In genomic region chr14:96670391-96670790, GRCh38 we compare ENCODE assay signal across 34 cellular contexts.
"Had no signal": no experiment of that assay in that cellular context is flagged by ENCODE, and none has a peak within 500 bp of the region (broad histone marks: within the 10 kb centered on the region; RNA-seq: fewer than 3 reads in every experiment).

No MANE protein-coding gene starts in this region.

- DNase-seq: Karpas-422, Kasumi-1, MM.1S, MV-4-11, NCI-H1048, NCI-H1092, NCI-H1092 treated with DMSO at 0.1 percent for 48 hours, NCI-H1105, NCI-H1105 treated with DMSO at 0.1 percent for 48 hours, NCI-H1417, NCI-H1417 treated with DMSO at 0.1 percent for 48 hours, NCI-H1436, NCI-H1436 treated with DMSO at 0.1 percent for 48 hours, NCI-H146, NCI-H1694, NCI-H1694 treated with DMSO at 0.1 percent for 48 hours, NCI-H187, NCI-H187 treated with DMSO at 0.1 percent for 48 hours, NCI-H1930, NCI-H2029, NCI-H2029 treated with DMSO at 0.1 percent for 48 hours, NCI-H2081, NCI-H2081 treated with DMSO at 0.1 percent for 48 hours, NCI-H2107, NCI-H2171, NCI-H2171 treated with DMSO at 0.1 percent for 48 hours, NCI-H2227 treated with DMSO at 0.1 percent for 48 hours, NCI-H226, NCI-H345, NCI-H446, NCI-H446 treated with DMSO at 0.1 percent for 48 hours, NCI-H510A, NCI-H510A treated with DMSO at 0.1 percent for 48 hours had no signal

- H3K27ac ChIP-seq: KMS-11 had no signal
